In genomic region chr6:15663057-15663638, GRCh38 we compare ENCODE assay signal across 8 cellular contexts. TPM values are rescaled to one million over a fixed set of nuclear protein-coding genes. Genes with fewer than 3 reads are reported as not detected.
A peak's percentile ranks its signal among the peaks of the same experiment; 100 is the strongest.
DNase-seq lines count a peak whose midpoint lies in the region; ATAC-seq and TF ChIP-seq lines count a peak whose summit lies in the region.

No MANE protein-coding gene starts in this region.

- no peaks in the 10 kb centered on the region for H3K27me3 ChIP-seq in lung (ENCODE audit: control insufficient read depth, insufficient read depth)
- H3K27me3 ChIP-seq in tibial nerve: no peaks in the 10 kb centered on the region

- H3K36me3 ChIP-seq in lung (ENCODE audit: control insufficient read depth in 2 of 2, insufficient read depth in 2 of 2, low read length in 2 of 2) (no peaks in the 10 kb centered on the region), tibial nerve (no peaks in the 10 kb centered on the region)

- in situ Hi-C loops in T47D (cut with HindIII; ENCODE audit: low pct_unique_long_range_greater_than_20kb, low sequenced_read_pairs): no loop called here

- no peak for ATAC-seq in lung (ENCODE audit: insufficient read depth, low FRiP score)
- no peak for ATAC-seq in HG03097 (IDR thresholded peaks at IDR 0.05; ENCODE audit: low FRiP score, unreplicated experiment)

- no peak for TF ChIP-seq CTCF in GM12864 (IDR thresholded peaks at IDR 0.05; ENCODE audit: low read depth, low read length, missing control alignments)
- no peak for TF ChIP-seq CTCF in lung (IDR thresholded peaks at IDR 0.05; ENCODE audit: control extremely low read depth, extremely low read depth)
- TF ChIP-seq CTCF in tibial nerve (IDR thresholded peaks at IDR 0.05): no peak

- H3K4me3 ChIP-seq in GM12864 (ENCODE audit: low read depth, low read length) (peak overlapping the region; percentile 71), lung (peak overlapping the region; percentile 83), tibial nerve (peak overlapping the region; percentile 75 to 99 (median 92))

- H3K27ac ChIP-seq in lung (ENCODE audit: low read depth in 1 of 2, low read length in 1 of 2) (peak overlapping the region; percentile 89), tibial nerve (peak overlapping the region in 3 of 4 donors; percentile 69 to 92 (median 87))

- DNase-seq in AML-193 (lab: John Stamatoyannopoulos, UW) (peak; percentile 76 to 80), GM12864 (ENCODE audit: low read depth) (no peak), NCI-H226 (peak; percentile 65), T47D (ENCODE audit: low read depth in 1 of 2, low spot score in 1 of 2) (peak; percentile 85 to 96), lung (ENCODE audit: low spot score) (no peak), tibial nerve (ENCODE audit: low spot score in 2 of 2) (no peak), HK-2 (ENCODE audit: unreplicated experiment) (no peak)

- H3K4me1 ChIP-seq in lung (ENCODE audit: control insufficient read depth in 2 of 2, insufficient read depth in 2 of 2, low read length in 2 of 2) (peaks cover 3 to 6% of the 10 kb centered on the region in 2 donors), tibial nerve (peaks cover 0 to 21% (median 6%) of the 10 kb centered on the region in 4 donors)

- H3K9me3 ChIP-seq in lung (ENCODE audit: control insufficient read depth in 2 of 2, insufficient read depth in 1 of 2, low read length in 1 of 2) (no peaks in the 10 kb centered on the region), tibial nerve (no peaks in the 10 kb centered on the region)

- no peak for TF ChIP-seq EP300 in tibial nerve (IDR thresholded peaks at IDR 0.05)

- TF ChIP-seq POLR2A in tibial nerve (IDR thresholded peaks at IDR 0.05): no peak

- WGBS in lung, 2 donors: 19 to 20% methylated on average over 25 of the region's 25 CpGs
- 19 to 30% methylated on average over 17 to 25 of the region's 25 CpGs for WGBS in tibial nerve, 2 donors

RNA-seq across cellular contexts. Expression of gene DTNBP1, which starts 0.3 kb away (rescaled TPM):
- total RNA-seq in lung: 10 to 100 TPM; 17.9 to 23.9 TPM
- 10 to 100 TPM in 1 of 2 donors, 1 to 10 TPM in 1; 9.9 to 23.0 TPM for polyA plus RNA-seq in lung
- 10 to 100 TPM; 14.7 to 36.6 (median 16.1) TPM for total RNA-seq in tibial nerve

Comparison
In these comparisons a context has a peak if more than half of its experiments do, and no peak if none do; other contexts are left out.
1. DNase-seq: peak in AML-193 (2 of 2), NCI-H226 (single experiment) and T47D (2 of 2); none in GM12864 (single experiment), lung (single experiment), tibial nerve (0 of 2) and HK-2 (single experiment).
2. Peak in every context shown above with its lines, with median percentiles within 50 percentile points of each other: H3K4me3 ChIP-seq.